Comparison of ENCODE assay signal across 24 cellular contexts in genomic region chr3:39333607-39334006, GRCh38. TPM values are rescaled to one million over a fixed set of nuclear protein-coding genes. Genes with fewer than 3 reads are reported as not detected.
DNase-seq lines count a peak whose midpoint lies in the region; ATAC-seq, FAIRE-seq and TF ChIP-seq lines count a peak whose summit lies in the region.
"Had no signal": no experiment of that assay in that cellular context is flagged by ENCODE, and none has a peak within 500 bp of the region (broad histone marks: within the 10 kb centered on the region; RNA-seq: fewer than 3 reads in every experiment).

No MANE protein-coding gene starts in this region.

- no peak overlapping the region for H2AK5ac ChIP-seq in H1 (ENCODE audit: low read depth, low read length)

- no peak overlapping the region for H3K27ac Mint-ChIP-seq in CD4-positive, CD25-positive, alpha-beta regulatory T cell
- H3K27ac Mint-ChIP-seq: CD14-positive monocyte; CD4-positive, alpha-beta T cell; CD8-positive, alpha-beta T cell had no signal

- no peak for TF ChIP-seq POLR2A in H1 (IDR thresholded peaks at IDR 0.05; ENCODE audit: control extremely low read depth in 1 of 2, low read depth in 2 of 2, low read length in 2 of 2)

- H3K79me2 ChIP-seq in Loucy (ENCODE audit: insufficient read depth, low read length) = peaks cover 12% of the 10 kb centered on the region; the same call in 1 of the 2 replicates
- H3K79me2 ChIP-seq in H1 (ENCODE audit: control insufficient read depth in 1 of 2, insufficient read depth in 2 of 2, low read length in 2 of 2) = no peaks in the 10 kb centered on the region; a peak in 1 of 4 replicates

- H3K4me1 Mint-ChIP-seq in CD4-positive, CD25-positive, alpha-beta regulatory T cell = peaks cover 21 to 57% (median 38%) of the 10 kb centered on the region in 4 donors
- H3K4me1 Mint-ChIP-seq: CD14-positive monocyte had no signal

- H3K9me3 ChIP-seq in CD4-positive, CD25-positive, alpha-beta regulatory T cell (ENCODE audit: control insufficient read depth in 2 of 2, low read length in 2 of 2) = no peaks in the 10 kb centered on the region
- no peaks in the 10 kb centered on the region for H3K9me3 ChIP-seq in Loucy (ENCODE audit: insufficient read depth, low read depth, low read length)
- peaks cover 0 to 5% of the 10 kb centered on the region in 2 experiments; a peak in 1 of 4 replicates for H3K9me3 ChIP-seq in H1 (ENCODE audit: insufficient read depth in 2 of 2, low read depth in 1 of 2, low read length in 1 of 2)
- H3K9me3 ChIP-seq: BE2C, BLaER1, Caco-2 had no signal

- H4K8ac ChIP-seq in H1 (ENCODE audit: extremely low read depth, insufficient read depth, low read length) = no peak overlapping the region

- no peaks in the 10 kb centered on the region for H3K79me1 ChIP-seq in H1 (ENCODE audit: low read depth, low read length)

- no peak overlapping the region for H3K23ac ChIP-seq in H1 (ENCODE audit: insufficient read length)

- no peak overlapping the region for H2BK120ac ChIP-seq in H1 (replicated peaks; ENCODE audit: low read depth, low read length)

- H3K9me2 ChIP-seq in Loucy (replicated peaks; ENCODE audit: low read depth, low read length) = no peaks in the 10 kb centered on the region

- peak overlapping the region in 3 of 4 donors; percentile 1 to 92 (median 90) for H3K4me3 Mint-ChIP-seq in CD4-positive, CD25-positive, alpha-beta regulatory T cell
- H3K4me3 Mint-ChIP-seq: CD14-positive monocyte; CD4-positive, alpha-beta T cell; CD8-positive, alpha-beta T cell had no signal

- no peak overlapping the region for H3K14ac ChIP-seq in H1 (ENCODE audit: insufficient read length)

- no peak overlapping the region for H2BK15ac ChIP-seq in H1 (ENCODE audit: low read length)

- H4K5ac ChIP-seq in H1 (ENCODE audit: insufficient read length, low read depth, low read length) = no peak overlapping the region

- H3K4me3 ChIP-seq in CD4-positive, CD25-positive, alpha-beta regulatory T cell (ENCODE audit: low read depth, low read length) = peak overlapping the region; percentile 66
- H3K4me3 ChIP-seq in Loucy (ENCODE audit: low read length, poor library complexity, severe bottlenecking) = no peak overlapping the region
- H3K4me3 ChIP-seq in H1 (ENCODE audit: extremely low read depth in 1 of 4, insufficient read depth in 2 of 4, low read depth in 3 of 4, low read length in 4 of 4) = no peak overlapping the region
- H3K4me3 ChIP-seq: BLaER1 had no signal

- FAIRE-seq in H1 (lab: Jason Lieb, UNC) = peak; percentile 28
- FAIRE-seq: A204.1, D721Med, G401.6, GM19239 had no signal

- H3K4ac ChIP-seq in H1 (replicated peaks; ENCODE audit: insufficient read length, low read depth, low read length) = no peak overlapping the region

- H2BK5ac ChIP-seq in H1 (ENCODE audit: low read depth, low read length) = no peak overlapping the region

- peaks cover 0 to 5% (median 0%) of the 10 kb centered on the region in 7 donors for H3K9me3 Mint-ChIP-seq in CD4-positive, CD25-positive, alpha-beta regulatory T cell
- H3K9me3 Mint-ChIP-seq: CD4-positive, alpha-beta T cell; CD8-positive, alpha-beta T cell had no signal

- TF ChIP-seq EP300 in H1 (IDR thresholded peaks at IDR 0.05; ENCODE audit: borderline replicate concordance in 1 of 2, low read depth in 2 of 2, low read length in 2 of 2) = no peak

- H3K23me2 ChIP-seq in H1 (ENCODE audit: low read depth, low read length) = no peaks in the 10 kb centered on the region

- no peak for TF ChIP-seq CTCF in Loucy (conservative IDR thresholded peaks at IDR 0.05; ENCODE audit: low read length)
- TF ChIP-seq CTCF in H1 (IDR thresholded peaks at IDR 0.05; ENCODE audit: control extremely low read depth in 1 of 3, insufficient read depth in 1 of 3, low read depth in 1 of 3, low read length in 3 of 3) = no peak

- H3K4me1 ChIP-seq in CD4-positive, CD25-positive, alpha-beta regulatory T cell (ENCODE audit: control insufficient read depth, insufficient read depth, low read length, poor library complexity, severe bottlenecking) = peaks cover 37% of the 10 kb centered on the region
- peaks cover 38% of the 10 kb centered on the region for H3K4me1 ChIP-seq in Loucy (ENCODE audit: insufficient read depth, low read length, poor library complexity, severe bottlenecking)
- peaks cover 0 to 5% (median 2%) of the 10 kb centered on the region in 4 experiments; a peak in 1 of 7 replicates for H3K4me1 ChIP-seq in H1 (replicated peaks in 1 of 4; ENCODE audit: control insufficient read depth in 3 of 4, insufficient read depth in 4 of 4, low read length in 3 of 4)
- H3K4me1 ChIP-seq: BE2C, BLaER1, Caco-2 had no signal

- H4K20me1 ChIP-seq in Loucy (ENCODE audit: insufficient read depth, low read length, poor library complexity, severe bottlenecking) (no peaks in the 10 kb centered on the region), H1 (replicated peaks in 1 of 2; ENCODE audit: control insufficient read depth in 1 of 2, insufficient read depth in 2 of 2, low read length in 2 of 2) (no peaks in the 10 kb centered on the region)
- H4K20me1 ChIP-seq: BLaER1 had no signal

- H3K4me2 ChIP-seq in Loucy (ENCODE audit: low read depth, low read length, poor library complexity, severe bottlenecking) (peak overlapping the region; percentile 36), H1 (ENCODE audit: insufficient read depth in 1 of 2, low read depth in 2 of 2, low read length in 2 of 2) (no peak overlapping the region)
- H3K4me2 ChIP-seq: BLaER1 had no signal

- H3K27ac ChIP-seq in CD4-positive, CD25-positive, alpha-beta regulatory T cell (ENCODE audit: insufficient read depth, low read length, poor library complexity, severe bottlenecking) = peak overlapping the region; percentile 69
- H3K27ac ChIP-seq in H1 (ENCODE audit: low read depth, low read length) = no peak overlapping the region
- H3K27ac ChIP-seq: BLaER1 had no signal

- no peak overlapping the region for H4K91ac ChIP-seq in H1 (replicated peaks; ENCODE audit: insufficient read length, low read length)

- peaks cover 13% of the 10 kb centered on the region for H3K36me3 ChIP-seq in CD4-positive, CD25-positive, alpha-beta regulatory T cell (ENCODE audit: control insufficient read depth, insufficient read depth, low read length)
- H3K36me3 ChIP-seq in Loucy (ENCODE audit: insufficient read depth, low read length) (no peaks in the 10 kb centered on the region; the same call in 1 of the 2 replicates), H1 (ENCODE audit: control insufficient read depth in 2 of 4, insufficient read depth in 4 of 4, low read length in 3 of 4) (no peaks in the 10 kb centered on the region; a peak in 1 of 8 replicates)
- H3K36me3 ChIP-seq: BE2C, BLaER1 had no signal

- H2BK20ac ChIP-seq in H1 (ENCODE audit: low read length) = no peak overlapping the region

- H3K27me3 ChIP-seq in CD4-positive, CD25-positive, alpha-beta regulatory T cell (ENCODE audit: control insufficient read depth, insufficient read depth, low read length) = no peaks in the 10 kb centered on the region
- H3K27me3 ChIP-seq in Loucy (ENCODE audit: insufficient read depth, low read length, poor library complexity, severe bottlenecking) (no peaks in the 10 kb centered on the region), H1 (replicated peaks in 1 of 4; ENCODE audit: control insufficient read depth in 3 of 4, extremely low read depth in 1 of 4, insufficient read depth in 3 of 4, low read length in 3 of 4) (no peaks in the 10 kb centered on the region)
- H3K27me3 ChIP-seq: BE2C, BLaER1 had no signal

- DNase-seq in CD4-positive, CD25-positive, alpha-beta regulatory T cell = no peak
- DNase-seq in H1 (ENCODE audit: low read depth in 1 of 2, low spot score in 2 of 2) (no peak), SK-N-DZ (ENCODE audit: low spot score) (no peak), nucleus accumbens (lab: John Stamatoyannopoulos, UW) (no peak)
- DNase-seq: 8988T; ACHN; BE2C; C1 segment of cervical spinal cord; Caco-2; Calu3; CD4-positive, alpha-beta T cell; CD8-positive, alpha-beta T cell; DMS79 treated with DMSO at 0.1 percent for 48 hours; GF-D8 had no signal

- H3K18ac ChIP-seq in H1 (ENCODE audit: extremely low read depth, low read length) = no peak overlapping the region

- H3F3A ChIP-seq in Loucy (ENCODE audit: low read depth) = no peaks in the 10 kb centered on the region

- ATAC-seq in CD4-positive, CD25-positive, alpha-beta regulatory T cell (ENCODE audit: low read depth in 2 of 2) = no peak
- no peak for ATAC-seq in HG03095 (IDR thresholded peaks at IDR 0.05; ENCODE audit: unreplicated experiment)
- ATAC-seq: CD8-positive, alpha-beta T cell had no signal

- no peak overlapping the region for H2BK12ac ChIP-seq in H1 (ENCODE audit: low read depth, low read length)

- H2AFZ ChIP-seq in Loucy (ENCODE audit: low read length) = no peak overlapping the region
- H2AFZ ChIP-seq in H1 (ENCODE audit: low read length) = no peak overlapping the region

- no peak for TF ChIP-seq RAD21 in H1 (IDR thresholded peaks at IDR 0.05 in 1 of 2, conservative IDR thresholded peaks at IDR 0.05 in 1 of 2; ENCODE audit: low read depth in 2 of 2, low read length in 2 of 2)

- peaks cover 13% of the 10 kb centered on the region for H3K36me3 Mint-ChIP-seq in CD4-positive, CD25-positive, alpha-beta regulatory T cell
- H3K36me3 Mint-ChIP-seq: CD14-positive monocyte; CD8-positive, alpha-beta T cell had no signal

- H3K27me3 Mint-ChIP-seq in CD4-positive, CD25-positive, alpha-beta regulatory T cell = no peaks in the 10 kb centered on the region
- H3K27me3 Mint-ChIP-seq: CD4-positive, alpha-beta T cell had no signal

- H3K9ac ChIP-seq in Loucy (ENCODE audit: low read depth, low read length, poor library complexity, severe bottlenecking) (no peak overlapping the region), H1 (replicated peaks in 1 of 4; ENCODE audit: extremely low read depth in 1 of 4, low read depth in 3 of 4, low read length in 3 of 4) (no peak overlapping the region)
- H3K9ac ChIP-seq: BLaER1 had no signal

- CTCF ChIA-PET in H1 (lab: Charles Lee; ENCODE audit: partially characterized antibody) = no interaction called here

- POLR2A ChIA-PET in H1 (lab: Charles Lee; ENCODE audit: partially characterized antibody) = no interaction called here

- H3K56ac ChIP-seq in H1 (replicated peaks; ENCODE audit: insufficient read length, low read depth, low read length) = no peak overlapping the region

RNA-seq across cellular contexts. Expression of gene CCR8, which starts 4.1 kb away (rescaled TPM):
- total RNA-seq in CD4-positive, CD25-positive, alpha-beta regulatory T cell = 87.2 TPM
- polyA plus RNA-seq in CD4-positive, CD25-positive, alpha-beta regulatory T cell = 10 to 100 TPM; 33.6 to 61.6 (median 52.1) TPM
- total RNA-seq in H1 (2021; fragmentation: NEBNext Ultra II Directional; extraction: Animal tissue kit (Norgen Biotek cat#: 25700)) = not detected in 2 replicates
- 0.33 and 0.35 TPM in 2 replicates for polyA plus RNA-seq in H1 (2011; rRNA removed)
- polyA plus RNA-seq in H1 (2011; cell fraction: cytosol; rRNA removed) = 0.12 TPM
- 0.56 TPM for polyA plus RNA-seq in H1 (2011; cell fraction: nucleus; rRNA removed)
- polyA plus RNA-seq in H1 (2012, experiment 1 of 2) = 0.18 to 0.56 TPM (median 0.33 TPM) in 4 replicates
- not detected for polyA plus RNA-seq in H1 (2012, experiment 2 of 2)
- polyA plus RNA-seq in H1 (2013, experiment 1 of 2) = 0.16 TPM
- polyA plus RNA-seq in H1 (2013, experiment 2 of 2) = 0.20 TPM
- polyA minus RNA-seq in H1 (2011; rRNA and poly(A)+ RNA removed) = 1.5 TPM in 2 replicates
- not detected for polyA minus RNA-seq in H1 (2011; cell fraction: cytosol; rRNA and poly(A)+ RNA removed)
- 0.70 TPM for polyA minus RNA-seq in H1 (2011; cell fraction: nucleus; rRNA and poly(A)+ RNA removed)
- polyA plus RNA-seq in SK-N-DZ (2014; cell fraction: cytosol; rRNA removed) = not detected in 2 replicates
- polyA plus RNA-seq in SK-N-DZ (2014; cell fraction: nucleus; rRNA removed) = not detected in 2 replicates
- total RNA-seq: A673, Caco-2, Calu3 had no signal
- polyA plus RNA-seq: AG04450, CD14-positive monocyte had no signal

RNA-seq across cellular contexts. Expression of gene SLC25A38, which starts 49.6 kb away (rescaled TPM):
- 52.2 TPM for total RNA-seq in CD4-positive, CD25-positive, alpha-beta regulatory T cell
- polyA plus RNA-seq in CD4-positive, CD25-positive, alpha-beta regulatory T cell = 10 to 100 TPM; 60.9 to 70.1 (median 65.4) TPM
- total RNA-seq in H1 (2021; fragmentation: NEBNext Ultra II Directional; extraction: Animal tissue kit (Norgen Biotek cat#: 25700)) = 37.3 and 41.2 TPM in 2 replicates
- polyA plus RNA-seq in H1 (2011; rRNA removed) = 45.8 and 49.9 TPM in 2 replicates
- polyA plus RNA-seq in H1 (2011; cell fraction: cytosol; rRNA removed) = 47.5 TPM
- 61.3 TPM for polyA plus RNA-seq in H1 (2011; cell fraction: nucleus; rRNA removed)
- 39.7 to 42.3 TPM (median 40.9 TPM) in 4 replicates for polyA plus RNA-seq in H1 (2012, experiment 1 of 2)
- 52.9 TPM for polyA plus RNA-seq in H1 (2012, experiment 2 of 2)
- polyA plus RNA-seq in H1 (2013, experiment 1 of 2) = 30.1 TPM
- 28.8 TPM for polyA plus RNA-seq in H1 (2013, experiment 2 of 2)
- 54.0 and 57.1 TPM in 2 replicates for polyA minus RNA-seq in H1 (2011; rRNA and poly(A)+ RNA removed)
- polyA minus RNA-seq in H1 (2011; cell fraction: cytosol; rRNA and poly(A)+ RNA removed) = 33.5 TPM
- polyA minus RNA-seq in H1 (2011; cell fraction: nucleus; rRNA and poly(A)+ RNA removed) = 26.5 TPM
- polyA plus RNA-seq in SK-N-DZ (2014; cell fraction: cytosol; rRNA removed) = 26.6 and 29.1 TPM in 2 replicates
- polyA plus RNA-seq in SK-N-DZ (2014; cell fraction: nucleus; rRNA removed) = 32.6 and 39.8 TPM in 2 replicates

RNA-seq across cellular contexts. Expression of gene CX3CR1, which starts 53.8 kb away (rescaled TPM):
- total RNA-seq in CD4-positive, CD25-positive, alpha-beta regulatory T cell = 1.0 TPM
- 1 to 10 TPM; 1.1 to 2.2 (median 1.7) TPM for polyA plus RNA-seq in CD4-positive, CD25-positive, alpha-beta regulatory T cell
- total RNA-seq in H1 (2021; fragmentation: NEBNext Ultra II Directional; extraction: Animal tissue kit (Norgen Biotek cat#: 25700)) = not detected in 2 replicates
- 0.08 TPM in 2 replicates for polyA plus RNA-seq in H1 (2011; rRNA removed)
- polyA plus RNA-seq in H1 (2011; cell fraction: cytosol; rRNA removed) = 0.06 TPM
- not detected for polyA plus RNA-seq in H1 (2011; cell fraction: nucleus; rRNA removed)
- polyA plus RNA-seq in H1 (2012, experiment 1 of 2) = 0.05 TPM in 1 of 4 replicates, not detected in the others
- not detected for polyA plus RNA-seq in H1 (2012, experiment 2 of 2)
- 0.04 TPM for polyA plus RNA-seq in H1 (2013, experiment 1 of 2)
- polyA plus RNA-seq in H1 (2013, experiment 2 of 2) = 0.09 TPM
- 0.12 and 0.82 TPM in 2 replicates for polyA minus RNA-seq in H1 (2011; rRNA and poly(A)+ RNA removed)
- polyA minus RNA-seq in H1 (2011; cell fraction: cytosol; rRNA and poly(A)+ RNA removed) = not detected
- polyA minus RNA-seq in H1 (2011; cell fraction: nucleus; rRNA and poly(A)+ RNA removed) = not detected
- polyA plus RNA-seq in SK-N-DZ (2014; cell fraction: cytosol; rRNA removed) = not detected in 2 replicates
- not detected in 2 replicates for polyA plus RNA-seq in SK-N-DZ (2014; cell fraction: nucleus; rRNA removed)
- total RNA-seq: A673, Calu3 had no signal
- polyA plus RNA-seq: AG04450 had no signal

Comparison
In these comparisons a context has a peak if more than half of its experiments do, and no peak if none do; other contexts are left out.
1. RNA of gene CCR8, which starts 4.1 kb away (total RNA-seq): 87.2 TPM in CD4-positive, CD25-positive, alpha-beta regulatory T cell (single experiment); not detected in H1; every median in the first group is over 10 times any median in the second.